In the genomic region with DNA sequence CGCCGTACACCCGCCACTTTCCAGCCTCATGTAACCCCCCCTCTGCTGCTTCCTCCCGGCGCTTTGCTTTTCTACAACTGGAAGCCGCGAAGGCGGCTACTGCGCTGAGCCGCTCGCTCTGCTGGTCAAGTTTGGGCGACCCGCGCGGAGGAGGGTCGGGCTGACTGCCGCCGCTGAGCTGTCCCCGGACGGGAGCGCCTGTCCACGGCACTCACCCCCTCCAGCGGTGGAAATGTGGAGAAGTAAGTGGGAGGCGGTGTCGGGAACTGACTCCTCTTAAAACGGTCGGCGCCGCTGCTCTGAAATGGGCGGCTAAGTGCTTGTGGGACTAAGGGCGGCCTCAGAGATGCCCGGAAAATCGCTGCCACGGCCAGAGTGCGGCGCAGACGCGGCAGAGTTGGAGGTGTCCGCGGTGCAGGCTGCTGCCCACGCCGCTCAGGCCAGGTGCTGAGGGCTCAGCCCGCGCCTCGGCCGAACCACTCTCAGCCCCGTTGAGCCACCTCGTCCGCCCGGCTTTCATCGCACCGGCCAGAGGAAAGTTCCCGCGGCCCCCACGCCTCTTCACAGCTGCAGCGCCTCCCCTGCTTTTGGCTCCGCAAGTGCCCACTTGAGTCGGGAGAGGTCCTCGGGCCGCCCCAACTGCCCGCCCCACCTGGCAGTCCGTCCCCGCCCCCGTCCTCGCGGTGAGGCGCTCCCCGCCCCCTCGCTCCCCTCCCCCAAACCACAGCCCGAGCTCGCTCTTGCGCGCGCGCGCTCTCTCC, we compare ENCODE assay signal across 1 cellular context.
TF ChIP-seq lines count a peak whose summit lies in the region.

No MANE protein-coding gene starts in this region.

TF ChIP-seq in HEK293, 187 proteins besides CTCF, POLR2A, EP300 and RAD21 (continued from another document):
- TF ChIP-seq RBAK (tag by site-specific recombination; IDR thresholded peaks at IDR 0.05) (no peak), ZNF184 (tag by site-specific recombination; IDR thresholded peaks at IDR 0.05) (no peak), ZNF777 (tag by site-specific recombination; IDR thresholded peaks at IDR 0.05; ENCODE audit: borderline replicate concordance) (peak; percentile 53; the same call in 1 of the 2 replicates), ZNF132 (tag by site-specific recombination; IDR thresholded peaks at IDR 0.05; ENCODE audit: borderline replicate concordance) (no peak), ZNF76 (tag by site-specific recombination; IDR thresholded peaks at IDR 0.05; ENCODE audit: borderline replicate concordance, low read depth) (peak; percentile 63; the same call in 1 of the 2 replicates), ZNF701 (tag by site-specific recombination; IDR thresholded peaks at IDR 0.05) (no peak), ZNF335 (tag by site-specific recombination; conservative IDR thresholded peaks at IDR 0.05) (peak; percentile 98), ZNF677 (tag by site-specific recombination; IDR thresholded peaks at IDR 0.05) (no peak), GLIS2 (tag by site-specific recombination; IDR thresholded peaks at IDR 0.05) (0 out of 2 replicates have a peak, but pooled peaks have one; percentile 19), ATF2 (tag by site-specific recombination; IDR thresholded peaks at IDR 0.05; ENCODE audit: low read depth) (no peak), ZNF558 (tag by site-specific recombination; IDR thresholded peaks at IDR 0.05) (no peak), ZNF510 (tag by site-specific recombination; IDR thresholded peaks at IDR 0.05; ENCODE audit: insufficient replicate concordance) (no peak), ZNF843 (tag by site-specific recombination; IDR thresholded peaks at IDR 0.05) (no peak), ZBTB20 (tag by site-specific recombination; IDR thresholded peaks at IDR 0.05) (0 out of 2 replicates have a peak, but pooled peaks have one; percentile 9), ZNF658 (tag by site-specific recombination; IDR thresholded peaks at IDR 0.05) (no peak), EGR2 (tag by site-specific recombination; IDR thresholded peaks at IDR 0.05; ENCODE audit: low read depth) (no peak), BCL11B (tag by site-specific recombination; IDR thresholded peaks at IDR 0.05; ENCODE audit: low read depth) (no peak), ZNF692 (tag by site-specific recombination; IDR thresholded peaks at IDR 0.05) (peak; percentile 53), ZNF394 (tag by site-specific recombination; IDR thresholded peaks at IDR 0.05; ENCODE audit: borderline replicate concordance) (no peak), ZNF514 (tag by site-specific recombination; IDR thresholded peaks at IDR 0.05) (no peak), ZEB2 (tag by site-specific recombination; IDR thresholded peaks at IDR 0.05) (no peak), SP2 (tag by site-specific recombination; IDR thresholded peaks at IDR 0.05) (0 out of 2 replicates have a peak, but pooled peaks have one; percentile 14), ZBTB7A (tag by site-specific recombination; IDR thresholded peaks at IDR 0.05; ENCODE audit: low read depth) (no peak)
- TF ChIP-seq, protein P1, sequence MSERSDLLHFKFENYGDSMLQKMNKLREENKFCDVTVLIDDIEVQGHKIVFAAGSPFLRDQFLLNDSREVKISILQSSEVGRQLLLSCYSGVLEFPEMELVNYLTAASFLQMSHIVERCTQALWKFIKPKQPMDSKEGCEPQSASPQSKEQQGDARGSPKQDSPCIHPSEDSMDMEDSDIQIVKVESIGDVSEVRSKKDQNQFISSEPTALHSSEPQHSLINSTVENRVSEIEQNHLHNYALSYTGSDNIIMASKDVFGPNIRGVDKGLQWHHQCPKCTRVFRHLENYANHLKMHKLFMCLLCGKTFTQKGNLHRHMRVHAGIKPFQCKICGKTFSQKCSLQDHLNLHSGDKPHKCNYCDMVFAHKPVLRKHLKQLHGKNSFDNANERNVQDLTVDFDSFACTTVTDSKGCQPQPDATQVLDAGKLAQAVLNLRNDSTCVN (tag by site-specific recombination; optimal IDR thresholded peaks at IDR 0.05) = peak; percentile 56
- TF ChIP-seq, protein P2, sequence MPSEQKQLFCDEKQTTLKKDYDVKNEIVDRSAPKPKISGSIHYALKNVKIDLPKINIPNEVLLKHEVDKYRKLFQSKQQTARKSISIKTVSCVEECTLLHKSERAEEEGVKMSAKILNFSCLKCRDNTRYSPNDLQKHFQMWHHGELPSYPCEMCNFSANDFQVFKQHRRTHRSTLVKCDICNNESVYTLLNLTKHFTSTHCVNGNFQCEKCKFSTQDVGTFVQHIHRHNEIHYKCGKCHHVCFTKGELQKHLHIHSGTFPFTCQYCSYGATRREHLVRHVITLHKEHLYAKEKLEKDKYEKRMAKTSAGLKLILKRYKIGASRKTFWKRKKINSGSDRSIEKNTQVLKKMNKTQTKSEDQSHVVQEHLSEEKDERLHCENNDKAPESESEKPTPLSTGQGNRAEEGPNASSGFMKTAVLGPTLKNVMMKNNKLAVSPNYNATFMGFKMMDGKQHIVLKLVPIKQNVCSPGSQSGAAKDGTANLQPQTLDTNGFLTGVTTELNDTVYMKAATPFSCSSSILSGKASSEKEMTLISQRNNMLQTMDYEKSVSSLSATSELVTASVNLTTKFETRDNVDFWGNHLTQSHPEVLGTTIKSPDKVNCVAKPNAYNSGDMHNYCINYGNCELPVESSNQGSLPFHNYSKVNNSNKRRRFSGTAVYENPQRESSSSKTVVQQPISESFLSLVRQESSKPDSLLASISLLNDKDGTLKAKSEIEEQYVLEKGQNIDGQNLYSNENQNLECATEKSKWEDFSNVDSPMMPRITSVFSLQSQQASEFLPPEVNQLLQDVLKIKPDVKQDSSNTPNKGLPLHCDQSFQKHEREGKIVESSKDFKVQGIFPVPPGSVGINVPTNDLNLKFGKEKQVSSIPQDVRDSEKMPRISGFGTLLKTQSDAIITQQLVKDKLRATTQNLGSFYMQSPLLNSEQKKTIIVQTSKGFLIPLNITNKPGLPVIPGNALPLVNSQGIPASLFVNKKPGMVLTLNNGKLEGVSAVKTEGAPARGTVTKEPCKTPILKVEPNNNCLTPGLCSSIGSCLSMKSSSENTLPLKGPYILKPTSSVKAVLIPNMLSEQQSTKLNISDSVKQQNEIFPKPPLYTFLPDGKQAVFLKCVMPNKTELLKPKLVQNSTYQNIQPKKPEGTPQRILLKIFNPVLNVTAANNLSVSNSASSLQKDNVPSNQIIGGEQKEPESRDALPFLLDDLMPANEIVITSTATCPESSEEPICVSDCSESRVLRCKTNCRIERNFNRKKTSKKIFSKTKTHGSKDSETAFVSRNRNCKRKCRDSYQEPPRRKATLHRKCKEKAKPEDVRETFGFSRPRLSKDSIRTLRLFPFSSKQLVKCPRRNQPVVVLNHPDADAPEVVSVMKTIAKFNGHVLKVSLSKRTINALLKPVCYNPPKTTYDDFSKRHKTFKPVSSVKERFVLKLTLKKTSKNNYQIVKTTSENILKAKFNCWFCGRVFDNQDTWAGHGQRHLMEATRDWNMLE (tag by site-specific recombination; conservative IDR thresholded peaks at IDR 0.05; ENCODE audit: low read depth) = no peak
- TF ChIP-seq, protein P3, sequence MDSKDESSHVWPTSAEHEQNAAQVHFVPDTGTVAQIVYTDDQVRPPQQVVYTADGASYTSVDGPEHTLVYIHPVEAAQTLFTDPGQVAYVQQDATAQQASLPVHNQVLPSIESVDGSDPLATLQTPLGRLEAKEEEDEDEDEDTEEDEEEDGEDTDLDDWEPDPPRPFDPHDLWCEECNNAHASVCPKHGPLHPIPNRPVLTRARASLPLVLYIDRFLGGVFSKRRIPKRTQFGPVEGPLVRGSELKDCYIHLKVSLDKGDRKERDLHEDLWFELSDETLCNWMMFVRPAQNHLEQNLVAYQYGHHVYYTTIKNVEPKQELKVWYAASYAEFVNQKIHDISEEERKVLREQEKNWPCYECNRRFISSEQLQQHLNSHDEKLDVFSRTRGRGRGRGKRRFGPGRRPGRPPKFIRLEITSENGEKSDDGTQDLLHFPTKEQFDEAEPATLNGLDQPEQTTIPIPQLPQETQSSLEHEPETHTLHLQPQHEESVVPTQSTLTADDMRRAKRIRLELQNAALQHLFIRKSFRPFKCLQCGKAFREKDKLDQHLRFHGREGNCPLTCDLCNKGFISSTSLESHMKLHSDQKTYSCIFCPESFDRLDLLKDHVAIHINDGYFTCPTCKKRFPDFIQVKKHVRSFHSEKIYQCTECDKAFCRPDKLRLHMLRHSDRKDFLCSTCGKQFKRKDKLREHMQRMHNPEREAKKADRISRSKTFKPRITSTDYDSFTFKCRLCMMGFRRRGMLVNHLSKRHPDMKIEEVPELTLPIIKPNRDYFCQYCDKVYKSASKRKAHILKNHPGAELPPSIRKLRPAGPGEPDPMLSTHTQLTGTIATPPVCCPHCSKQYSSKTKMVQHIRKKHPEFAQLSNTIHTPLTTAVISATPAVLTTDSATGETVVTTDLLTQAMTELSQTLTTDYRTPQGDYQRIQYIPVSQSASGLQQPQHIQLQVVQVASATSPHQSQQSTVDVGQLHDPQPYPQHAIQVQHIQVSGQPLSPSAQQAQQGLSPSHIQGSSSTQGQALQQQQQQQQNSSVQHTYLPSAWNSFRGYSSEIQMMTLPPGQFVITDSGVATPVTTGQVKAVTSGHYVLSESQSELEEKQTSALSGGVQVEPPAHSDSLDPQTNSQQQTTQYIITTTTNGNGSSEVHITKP (tag by site-specific recombination; IDR thresholded peaks at IDR 0.05) = peak; percentile 45; the same call in 1 of the 2 replicates
